In the genomic region with DNA sequence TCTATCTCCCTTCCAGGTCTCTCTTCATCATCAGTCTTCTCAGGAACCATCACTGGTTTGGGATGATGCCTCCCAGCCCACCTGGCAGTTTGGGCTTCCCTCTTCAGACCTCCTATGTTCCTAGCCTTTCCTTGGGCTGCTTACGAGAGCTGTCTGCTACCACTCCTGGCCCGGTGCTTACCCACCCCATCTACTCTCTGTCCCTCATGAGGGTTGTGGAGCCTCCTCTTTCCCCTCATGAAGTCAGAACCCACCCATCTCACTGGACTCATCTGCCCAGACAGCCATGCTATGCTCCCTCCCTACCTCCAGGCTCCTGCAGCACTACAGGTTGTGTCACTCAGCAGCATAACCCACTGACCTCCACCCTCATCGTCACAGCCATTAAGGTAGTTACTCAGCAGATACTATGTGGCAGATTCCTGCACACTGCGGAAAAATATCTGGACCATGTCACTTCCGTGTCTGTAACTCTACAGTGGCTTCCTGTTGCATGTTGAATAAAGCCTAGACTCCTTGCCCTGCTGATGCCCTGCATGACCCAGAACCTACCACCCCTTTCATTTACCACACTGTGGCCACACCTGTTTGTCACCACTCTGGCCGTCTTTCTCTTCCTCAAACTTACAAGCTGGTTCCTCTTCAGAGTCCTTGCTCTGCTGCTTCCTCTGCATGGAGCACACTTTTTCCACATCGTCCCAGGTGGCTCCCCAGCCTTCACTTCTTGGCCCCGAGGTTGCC, we compare ENCODE assay signal across 8 cellular contexts. TPM values are rescaled to one million over a fixed set of nuclear protein-coding genes. Genes with fewer than 3 reads are reported as not detected.
DNase-seq lines count a peak whose midpoint lies in the region; ATAC-seq and FAIRE-seq lines count a peak whose summit lies in the region.

No MANE protein-coding gene starts in this region.

- H3K36me3 ChIP-seq in neuron (ENCODE audit: insufficient read depth, low read length) = peaks cover 25% of the 10 kb centered on the region

- H3K27me3 ChIP-seq in neuron (ENCODE audit: insufficient read depth, low read length) = no peaks in the 10 kb centered on the region

- peak overlapping the region; percentile 90 for H3K4me3 Mint-ChIP-seq in activated T-cell treated with anti-CD3 and anti-CD28 coated beads, Interleukin-2, amount 50 U/mL, for 24 hours

- H3K27ac Mint-ChIP-seq in activated T-cell treated with anti-CD3 and anti-CD28 coated beads, Interleukin-2, amount 50 U/mL, for 24 hours = peak overlapping the region; percentile 91

- peak overlapping the region; percentile 94 for H3K4me3 ChIP-seq in neuron (ENCODE audit: low read length)

- DNase-seq in AML-193 (lab: John Stamatoyannopoulos, UW) (peak; percentile 73 to 82), GM19239 (ENCODE audit: insufficient read length, low spot score) (no peak), HUDEP-2 (lab: John Stamatoyannopoulos, UW; ENCODE audit: unreplicated experiment in 76 of 76) (no peak), SW480 (ENCODE audit: low spot score) (no peak), SK-N-DZ (ENCODE audit: low spot score) (no peak)
- DNase-seq in activated T-cell treated with anti-CD3 and anti-CD28 coated beads, Interleukin-2, amount 50 U/mL, for 24 hours = peak; percentile 40

- H2AFZ ChIP-seq in neuron (ENCODE audit: low read depth, low read length) = no peak overlapping the region

- H3K4me1 Mint-ChIP-seq in activated T-cell treated with anti-CD3 and anti-CD28 coated beads, Interleukin-2, amount 50 U/mL, for 24 hours (ENCODE audit: low read depth) = peaks cover 68% of the 10 kb centered on the region

- FAIRE-seq in GM19239 (lab: Jason Lieb, UNC) = peak; percentile 89

- peaks cover 16% of the 10 kb centered on the region for H3K4me1 ChIP-seq in neuron (ENCODE audit: insufficient read depth, low read length)

- no peaks in the 10 kb centered on the region for H3K9me3 Mint-ChIP-seq in activated T-cell treated with anti-CD3 and anti-CD28 coated beads, Interleukin-2, amount 50 U/mL, for 24 hours

- H3K9me3 ChIP-seq in neuron (ENCODE audit: low read length) = no peaks in the 10 kb centered on the region

- no peaks in the 10 kb centered on the region for H3K27me3 Mint-ChIP-seq in activated T-cell treated with anti-CD3 and anti-CD28 coated beads, Interleukin-2, amount 50 U/mL, for 24 hours

- peak; percentile 61 for ATAC-seq in HG03432 (IDR thresholded peaks at IDR 0.05; ENCODE audit: unreplicated experiment)

- peaks cover 72% of the 10 kb centered on the region for H3K36me3 Mint-ChIP-seq in activated T-cell treated with anti-CD3 and anti-CD28 coated beads, Interleukin-2, amount 50 U/mL, for 24 hours (ENCODE audit: low read depth)

RNA-seq across cellular contexts. Expression of a gene that starts 2.0 kb away (rescaled TPM):
- polyA plus RNA-seq in SK-N-DZ (2014; cell fraction: cytosol; rRNA removed) = 81.4 and 90.8 TPM in 2 replicates
- polyA plus RNA-seq in SK-N-DZ (2014; cell fraction: nucleus; rRNA removed) = 75.7 and 85.6 TPM in 2 replicates

RNA-seq across cellular contexts. Expression of a gene that starts 18.9 kb away (rescaled TPM):
- polyA plus RNA-seq in SK-N-DZ (2014; cell fraction: cytosol; rRNA removed) = 15.5 and 22.9 TPM in 2 replicates
- polyA plus RNA-seq in SK-N-DZ (2014; cell fraction: nucleus; rRNA removed) = 6.3 and 12.6 TPM in 2 replicates

RNA-seq across cellular contexts. Expression of a gene that starts 35.8 kb away (rescaled TPM):
- polyA plus RNA-seq in SK-N-DZ (2014; cell fraction: cytosol; rRNA removed) = 12.0 and 14.9 TPM in 2 replicates
- polyA plus RNA-seq in SK-N-DZ (2014; cell fraction: nucleus; rRNA removed) = 42.3 and 58.7 TPM in 2 replicates

RNA-seq across cellular contexts. Expression of a gene that starts 48.8 kb away (rescaled TPM):
- polyA plus RNA-seq in SK-N-DZ (2014; cell fraction: cytosol; rRNA removed) = not detected in 2 replicates
- polyA plus RNA-seq in SK-N-DZ (2014; cell fraction: nucleus; rRNA removed) = not detected in 2 replicates

RNA-seq across cellular contexts. Expression of a gene that starts 57.7 kb away (rescaled TPM):
- polyA plus RNA-seq in SK-N-DZ (2014; cell fraction: cytosol; rRNA removed) = 7.9 and 10.0 TPM in 2 replicates
- 55.9 and 111 TPM in 2 replicates for polyA plus RNA-seq in SK-N-DZ (2014; cell fraction: nucleus; rRNA removed)

Comparison
In these comparisons a context has a peak if more than half of its experiments do, and no peak if none do; other contexts are left out.
1. DNase-seq: peak in AML-193 (2 of 2) and activated T-cell treated with anti-CD3 and anti-CD28 coated beads, Interleukin-2, amount 50 U/mL, for 24 hours (single experiment); none in GM19239 (single experiment), HUDEP-2 (0 of 76), SW480 (single experiment) and SK-N-DZ (single experiment).